In genomic region chr1:145425436-145426029, GRCh38 we compare ENCODE assay signal across 8 cellular contexts. TPM values are rescaled to one million over a fixed set of nuclear protein-coding genes. Genes with fewer than 3 reads are reported as not detected.
DNase-seq lines count a peak whose midpoint lies in the region; ATAC-seq lines count a peak whose summit lies in the region.

Gene NBPF20, minus strand, starts transcription at chr1:145425603. Its CDS starts 20,331 bp downstream, at chr1:145405272.

- peak within 1 kb of the TSS; percentile 62 to 78 (median 73); a peak in 21 of 22 replicates for H3K9ac ChIP-seq in BLaER1 treated with 17β-estradiol and CSF1 and Interleukin-3, amounts not matched to agents 10 nM and 100 nM
- peak within 1 kb of the TSS; percentile 81 for H3K9ac ChIP-seq in mesenchymal stem cell (ENCODE audit: low read length)

- no peak within 1 kb of the TSS for H3K27ac Mint-ChIP-seq in activated CD8-positive, alpha-beta T cell treated with anti-CD3 and anti-CD28 coated beads, Interleukin-2, amount 10 ng/mL, durations not matched to agents 7 days and 5 days

- H3K4ac ChIP-seq in mesenchymal stem cell (ENCODE audit: low read depth in 1 of 2, low read length in 2 of 2) = peak within 1 kb of the TSS in 1 of 2 experiments; percentile 26

- peaks cover 40% of the 10 kb centered on the region for H3K27me3 Mint-ChIP-seq in activated CD8-positive, alpha-beta T cell treated with anti-CD3 and anti-CD28 coated beads, Interleukin-2, amount 10 ng/mL, durations not matched to agents 7 days and 5 days (ENCODE audit: low read depth)

- H3K23ac ChIP-seq in mesenchymal stem cell (ENCODE audit: low read length in 2 of 2) = no peak within 1 kb of the TSS

- DNase-seq in NCI-H748 treated with DMSO at 0.1 percent for 48 hours (lab: John Stamatoyannopoulos, UW) (peak; percentile 69), mesenchymal stem cell (peak; percentile 71)
- peak; percentile 74 for DNase-seq in activated CD8-positive, alpha-beta T cell treated with anti-CD3 and anti-CD28 coated beads, Interleukin-2, amount 10 ng/mL, durations not matched to agents 7 days and 5 days
- peak; percentile 69 for DNase-seq in effector CD8-positive, alpha-beta T cell (lab: John Stamatoyannopoulos, UW)
- DNase-seq in stimulated activated CD4-positive, alpha-beta T cell treated with anti-CD3 and anti-CD28 coated beads, TNF-alpha, amount 100 ng/mL, for 48 hours (ENCODE audit: low read depth in 3 of 3) = peak; percentile 52 to 65 (median 58)

- H3K18ac ChIP-seq in mesenchymal stem cell (ENCODE audit: low read depth in 1 of 2, low read length in 2 of 2) = peak within 1 kb of the TSS; percentile 37 to 90

- no peaks in the 10 kb centered on the region for H3K79me1 ChIP-seq in mesenchymal stem cell (replicated peaks; ENCODE audit: low read length, poor library complexity, severe bottlenecking)

- POLR2A ChIA-PET in activated CD8-positive, alpha-beta T cell treated with anti-CD3 and anti-CD28 coated beads, Interleukin-2, amount 10 ng/mL, durations not matched to agents 7 days and 5 days (lab: Charles Lee) = interaction anchor here (1.3 kb wide), 1 partner anchor 40 kb away, joined by 8 read pairs; no protein-coding TSS in a partner anchor

- H3K36me3 ChIP-seq in BLaER1 treated with 17β-estradiol and CSF1 and Interleukin-3, amounts not matched to agents 10 nM and 100 nM = no peaks in the 10 kb centered on the region
- no peaks in the 10 kb centered on the region for H3K36me3 ChIP-seq in mesenchymal stem cell (ENCODE audit: control insufficient read depth in 1 of 2, insufficient read depth in 2 of 2, low read depth in 1 of 2, low read length in 2 of 2)

- H2BK5ac ChIP-seq in mesenchymal stem cell (ENCODE audit: low read depth, low read length, poor library complexity, severe bottlenecking) = no peak within 1 kb of the TSS

- no peak within 1 kb of the TSS for H2BK120ac ChIP-seq in mesenchymal stem cell (ENCODE audit: low read depth, low read length)

- no peak within 1 kb of the TSS for H4K91ac ChIP-seq in mesenchymal stem cell (ENCODE audit: low read length)

- H3K36me3 Mint-ChIP-seq in activated CD8-positive, alpha-beta T cell treated with anti-CD3 and anti-CD28 coated beads, Interleukin-2, amount 10 ng/mL, durations not matched to agents 7 days and 5 days (ENCODE audit: low read depth) = peaks cover 14% of the 10 kb centered on the region

- H2AK5ac ChIP-seq in mesenchymal stem cell (ENCODE audit: low read length, severe bottlenecking) = no peak within 1 kb of the TSS

- H3K9me3 Mint-ChIP-seq in activated CD8-positive, alpha-beta T cell treated with anti-CD3 and anti-CD28 coated beads, Interleukin-2, amount 10 ng/mL, durations not matched to agents 7 days and 5 days (ENCODE audit: insufficient read depth) = peaks cover 16% of the 10 kb centered on the region

- WGBS in mesenchymal stem cell = 1% methylated on average over 35 of the region's 50 CpGs

- no peak within 1 kb of the TSS for H2BK12ac ChIP-seq in mesenchymal stem cell (ENCODE audit: low read length in 2 of 2)

- H4K8ac ChIP-seq in mesenchymal stem cell (ENCODE audit: low read length) = peak within 1 kb of the TSS; percentile 3

- H3K4me1 Mint-ChIP-seq in activated CD8-positive, alpha-beta T cell treated with anti-CD3 and anti-CD28 coated beads, Interleukin-2, amount 10 ng/mL, durations not matched to agents 7 days and 5 days (ENCODE audit: low read depth) = peaks cover 12% of the 10 kb centered on the region

- H3K4me3 Mint-ChIP-seq in activated CD8-positive, alpha-beta T cell treated with anti-CD3 and anti-CD28 coated beads, Interleukin-2, amount 10 ng/mL, durations not matched to agents 7 days and 5 days = peak within 1 kb of the TSS; percentile 92

- no peaks in the 10 kb centered on the region; a peak in 1 of 22 replicates for H3K27me3 ChIP-seq in BLaER1 treated with 17β-estradiol and CSF1 and Interleukin-3, amounts not matched to agents 10 nM and 100 nM
- H3K27me3 ChIP-seq in mesenchymal stem cell (ENCODE audit: control insufficient read depth in 1 of 2, insufficient read depth in 1 of 2, low read length in 2 of 2) = peaks cover 19 to 29% of the 10 kb centered on the region in 2 experiments

- peak within 1 kb of the TSS; percentile 65 to 83 (median 76) for H3K4me3 ChIP-seq in BLaER1 treated with 17β-estradiol and CSF1 and Interleukin-3, amounts not matched to agents 10 nM and 100 nM
- H3K4me3 ChIP-seq in mesenchymal stem cell (ENCODE audit: insufficient read depth in 1 of 2, low read depth in 1 of 2, low read length in 2 of 2) = peak within 1 kb of the TSS; percentile 70 to 86

- peak within 1 kb of the TSS; percentile 82 to 97 (median 92) for H3K4me2 ChIP-seq in BLaER1 treated with 17β-estradiol and CSF1 and Interleukin-3, amounts not matched to agents 10 nM and 100 nM
- H3K4me2 ChIP-seq in mesenchymal stem cell (ENCODE audit: low read length, poor library complexity, severe bottlenecking) = peak within 1 kb of the TSS; percentile 94

- CTCF ChIA-PET in activated CD8-positive, alpha-beta T cell treated with anti-CD3 and anti-CD28 coated beads, Interleukin-2, amount 10 ng/mL, durations not matched to agents 7 days and 5 days (lab: Charles Lee) = no interaction called here

- no peak within 1 kb of the TSS for H3K14ac ChIP-seq in mesenchymal stem cell (ENCODE audit: low read length in 2 of 2)

- H3K4me1 ChIP-seq in BLaER1 treated with 17β-estradiol and CSF1 and Interleukin-3, amounts not matched to agents 10 nM and 100 nM = peaks cover 0 to 14% (median 12%) of the 10 kb centered on the region in 10 experiments; a peak in 13 of 20 replicates
- H3K4me1 ChIP-seq in mesenchymal stem cell (ENCODE audit: control insufficient read depth, insufficient read depth, low read depth, low read length) = peaks cover 2% of the 10 kb centered on the region

- peak within 1 kb of the TSS in 10 of 11 experiments; percentile 9 to 56 (median 40); a peak in 16 of 22 replicates for H3K27ac ChIP-seq in BLaER1 treated with 17β-estradiol and CSF1 and Interleukin-3, amounts not matched to agents 10 nM and 100 nM
- peak within 1 kb of the TSS; percentile 45 for H3K27ac ChIP-seq in mesenchymal stem cell (ENCODE audit: low read length, poor library complexity, severe bottlenecking)

- ATAC-seq in GM19351 (IDR thresholded peaks at IDR 0.05; ENCODE audit: unreplicated experiment) (peak; percentile 90), HG03469 (IDR thresholded peaks at IDR 0.05; ENCODE audit: unreplicated experiment) (peak; percentile 84)
- ATAC-seq in activated CD8-positive, alpha-beta T cell treated with anti-CD3 and anti-CD28 coated beads, Interleukin-2, amount 10 ng/mL, durations not matched to agents 7 days and 5 days = peak; percentile 95

- peak within 1 kb of the TSS; percentile 94 for H2AFZ ChIP-seq in mesenchymal stem cell (ENCODE audit: low read depth, low read length)

- peaks cover 0 to 4% (median 0%) of the 10 kb centered on the region in 11 experiments; a peak in 2 of 22 replicates for H4K20me1 ChIP-seq in BLaER1 treated with 17β-estradiol and CSF1 and Interleukin-3, amounts not matched to agents 10 nM and 100 nM

- peaks cover 14 to 24% (median 17%) of the 10 kb centered on the region in 11 experiments for H3K9me3 ChIP-seq in BLaER1 treated with 17β-estradiol and CSF1 and Interleukin-3, amounts not matched to agents 10 nM and 100 nM (replicated peaks in 1 of 11)
- peaks cover 13% of the 10 kb centered on the region for H3K9me3 ChIP-seq in mesenchymal stem cell (ENCODE audit: control insufficient read depth, low read length)

- H2BK15ac ChIP-seq in mesenchymal stem cell (ENCODE audit: low read depth, poor library complexity, severe bottlenecking) = no peak within 1 kb of the TSS

RNA-seq across cellular contexts. Expression of gene NBPF20, which starts in this region (rescaled TPM):
- under 1 TPM; 0.08 to 0.18 TPM for total RNA-seq in activated CD8-positive, alpha-beta T cell treated with anti-CD3 and anti-CD28 coated beads, Interleukin-2, amount 10 ng/mL, durations not matched to agents 7 days and 5 days
- polyA plus RNA-seq in mesenchymal stem cell (2013, experiment 1 of 2) = 0.69 TPM
- polyA plus RNA-seq in mesenchymal stem cell (2013, experiment 2 of 2) = 0.48 TPM

Comparison
In these comparisons a context has a peak if more than half of its experiments do, and no peak if none do; other contexts are left out.
1. Peak in every context shown above with its lines: DNase-seq, ATAC-seq, H3K4me3 ChIP-seq and H3K27ac ChIP-seq.
2. Peak in DNase-seq and ATAC-seq in activated CD8-positive, alpha-beta T cell treated with anti-CD3 and anti-CD28 coated beads, Interleukin-2, amount 10 ng/mL, durations not matched to agents 7 days and 5 days; RNA of the gene not detected or under 1 TPM.